Comparison of ENCODE assay signal across 15 cellular contexts in genomic region chr10:62085404-62085803, GRCh38.
DNase-seq lines count a peak whose midpoint lies in the region; ATAC-seq and TF ChIP-seq lines count a peak whose summit lies in the region.
"Had no signal": no experiment of that assay in that cellular context is flagged by ENCODE, and none has a peak within 500 bp of the region (broad histone marks: within the 10 kb centered on the region; RNA-seq: fewer than 3 reads in every experiment).

No MANE protein-coding gene starts in this region.

- no peak for ATAC-seq in RWPE2 (ENCODE audit: low read depth)
- ATAC-seq in stimulated activated effector memory CD8-positive, alpha-beta T cell treated with anti-CD3 and anti-CD28 coated beads, Interleukin-12 subunit alpha, Interleukin-12 subunit beta, amount 100 ng/mL, for 72 hours, result peak; percentile 62

- WGBS in tibial nerve, 2 donors, result 93 to 95% methylated on average over 2 of the region's 2 CpGs

- TF ChIP-seq POLR2A in tibial nerve (IDR thresholded peaks at IDR 0.05), result no peak

- peaks cover 99% of the 10 kb centered on the region for H3K36me3 Mint-ChIP-seq in activated T-cell treated with anti-CD3 and anti-CD28 coated beads, Interleukin-2, amount 50 U/mL, for 24 hours (ENCODE audit: low read depth)
- peaks cover 100% of the 10 kb centered on the region for H3K36me3 Mint-ChIP-seq in stimulated activated effector memory CD8-positive, alpha-beta T cell treated with anti-CD3 and anti-CD28 coated beads, Interleukin-12 subunit alpha, Interleukin-12 subunit beta, amount 100 ng/mL, for 72 hours

- no peak overlapping the region for H3K9ac ChIP-seq in fibroblast of lung (ENCODE audit: insufficient read depth, low read length)

- DNase-seq in activated T-cell treated with anti-CD3 and anti-CD28 coated beads, Interleukin-2, amount 50 U/mL, for 24 hours, result no peak
- DNase-seq in activated T-cell treated with anti-CD3 and anti-CD28 coated beads, Interleukin-2, amount 50 U/mL, for 1 hour, result no peak
- DNase-seq in RWPE2 (ENCODE audit: low spot score) (no peak), fibroblast of lung (ENCODE audit: low read depth in 2 of 2) (no peak), GM10266 (ENCODE audit: extremely low spot score) (no peak), tibial nerve (ENCODE audit: low spot score in 2 of 2) (no peak), cerebellar nuclear complex (lab: John Stamatoyannopoulos, UW) (no peak)
- DNase-seq in stimulated activated effector memory CD8-positive, alpha-beta T cell treated with anti-CD3 and anti-CD28 coated beads, Interleukin-12 subunit alpha, Interleukin-12 subunit beta, amount 100 ng/mL, for 72 hours (ENCODE audit: low spot score in 2 of 2), result no peak
- DNase-seq: activated CD4-positive, alpha-beta T cell treated with anti-CD3 and anti-CD28 coated beads, Interleukin-2, amount 50 U/mL, for 1 hour; adrenal gland; dermis blood vessel endothelial cell; DMS79 treated with DMSO at 0.1 percent for 48 hours; foreskin melanocyte; KBM-7; NCI-H1930 had no signal

- H3K27me3 ChIP-seq in RWPE2 (ENCODE audit: insufficient read depth, poor library complexity, severe bottlenecking) (no peaks in the 10 kb centered on the region), fibroblast of lung (ENCODE audit: control insufficient read depth, insufficient read depth, low read length) (no peaks in the 10 kb centered on the region), tibial nerve (no peaks in the 10 kb centered on the region)
- H3K27me3 ChIP-seq: adrenal gland had no signal

- H3K4me3 Mint-ChIP-seq in activated T-cell treated with anti-CD3 and anti-CD28 coated beads, Interleukin-2, amount 50 U/mL, for 24 hours, result no peak overlapping the region
- H3K4me3 Mint-ChIP-seq in stimulated activated effector memory CD8-positive, alpha-beta T cell treated with anti-CD3 and anti-CD28 coated beads, Interleukin-12 subunit alpha, Interleukin-12 subunit beta, amount 100 ng/mL, for 72 hours, result no peak overlapping the region

- no peak overlapping the region for H2AFZ ChIP-seq in fibroblast of lung (ENCODE audit: low read length)

- peak overlapping the region; percentile 90 for H3K27ac Mint-ChIP-seq in activated T-cell treated with anti-CD3 and anti-CD28 coated beads, Interleukin-2, amount 50 U/mL, for 24 hours
- peak overlapping the region; percentile 38 for H3K27ac Mint-ChIP-seq in stimulated activated effector memory CD8-positive, alpha-beta T cell treated with anti-CD3 and anti-CD28 coated beads, Interleukin-12 subunit alpha, Interleukin-12 subunit beta, amount 100 ng/mL, for 72 hours

- H3K27me3 Mint-ChIP-seq in activated T-cell treated with anti-CD3 and anti-CD28 coated beads, Interleukin-2, amount 50 U/mL, for 24 hours, result no peaks in the 10 kb centered on the region

- H3K4me1 ChIP-seq in RWPE2 (ENCODE audit: insufficient read depth, poor library complexity, severe bottlenecking), result peaks cover 44% of the 10 kb centered on the region
- H3K4me1 ChIP-seq in fibroblast of lung (ENCODE audit: control insufficient read depth, extremely low read depth, insufficient read depth, low read length), result peaks cover 28% of the 10 kb centered on the region
- peaks cover 5 to 68% (median 42%) of the 10 kb centered on the region in 4 donors for H3K4me1 ChIP-seq in tibial nerve

- TF ChIP-seq CTCF in RWPE2 (IDR thresholded peaks at IDR 0.05; ENCODE audit: poor library complexity, severe bottlenecking), result no peak
- no peak for TF ChIP-seq CTCF in fibroblast of lung (conservative IDR thresholded peaks at IDR 0.05 in 1 of 2, IDR thresholded peaks at IDR 0.05 in 1 of 2; ENCODE audit: low read depth in 1 of 2, low read length in 2 of 2)
- no peak for TF ChIP-seq CTCF in GM10266 (IDR thresholded peaks at IDR 0.05; ENCODE audit: control insufficient read depth, insufficient read depth, low read depth, missing control alignments)
- TF ChIP-seq CTCF in tibial nerve (IDR thresholded peaks at IDR 0.05), result no peak

- H3K4me3 ChIP-seq in RWPE2 (ENCODE audit: severe bottlenecking), result no peak overlapping the region
- H3K4me3 ChIP-seq in fibroblast of lung (replicated peaks in 1 of 4; ENCODE audit: control extremely low read depth in 1 of 4, insufficient read depth in 1 of 4, low read depth in 3 of 4, low read length in 4 of 4), result no peak overlapping the region
- H3K4me3 ChIP-seq in tibial nerve, result no peak overlapping the region
- H3K4me3 ChIP-seq: adrenal gland had no signal

- H3K4me2 ChIP-seq in fibroblast of lung (ENCODE audit: extremely low read depth, insufficient read depth, low read length), result no peak overlapping the region

- H3K9me3 ChIP-seq in RWPE2 (ENCODE audit: severe bottlenecking) (no peaks in the 10 kb centered on the region), fibroblast of lung (ENCODE audit: control insufficient read depth, insufficient read depth, low read depth, low read length) (no peaks in the 10 kb centered on the region), tibial nerve (no peaks in the 10 kb centered on the region)
- H3K9me3 ChIP-seq: adrenal gland had no signal

- H3K9me3 Mint-ChIP-seq in activated T-cell treated with anti-CD3 and anti-CD28 coated beads, Interleukin-2, amount 50 U/mL, for 24 hours, result no peaks in the 10 kb centered on the region
- no peaks in the 10 kb centered on the region for H3K9me3 Mint-ChIP-seq in stimulated activated effector memory CD8-positive, alpha-beta T cell treated with anti-CD3 and anti-CD28 coated beads, Interleukin-12 subunit alpha, Interleukin-12 subunit beta, amount 100 ng/mL, for 72 hours

- peaks cover 21% of the 10 kb centered on the region for H3K36me3 ChIP-seq in RWPE2 (ENCODE audit: low read depth)
- H3K36me3 ChIP-seq in fibroblast of lung (ENCODE audit: control insufficient read depth, insufficient read depth, low read length), result peaks cover 11% of the 10 kb centered on the region
- peaks cover 0 to 48% (median 4%) of the 10 kb centered on the region in 3 donors for H3K36me3 ChIP-seq in tibial nerve

- H4K20me1 ChIP-seq in fibroblast of lung (ENCODE audit: control insufficient read depth, extremely low read depth, insufficient read depth, low read length), result no peaks in the 10 kb centered on the region

- peaks cover 57% of the 10 kb centered on the region for H3K79me2 ChIP-seq in fibroblast of lung (ENCODE audit: control insufficient read depth, insufficient read depth, low read length)

- H3K27ac ChIP-seq in RWPE2 (ENCODE audit: poor library complexity, severe bottlenecking), result peak overlapping the region; percentile 92
- H3K27ac ChIP-seq in fibroblast of lung (ENCODE audit: insufficient read depth, low read length), result peak overlapping the region; percentile 56
- H3K27ac ChIP-seq in tibial nerve, result peak overlapping the region in 2 of 4 donors; percentile 19 to 85

- peaks cover 82% of the 10 kb centered on the region for H3K4me1 Mint-ChIP-seq in activated T-cell treated with anti-CD3 and anti-CD28 coated beads, Interleukin-2, amount 50 U/mL, for 24 hours (ENCODE audit: low read depth)
- H3K4me1 Mint-ChIP-seq in stimulated activated effector memory CD8-positive, alpha-beta T cell treated with anti-CD3 and anti-CD28 coated beads, Interleukin-12 subunit alpha, Interleukin-12 subunit beta, amount 100 ng/mL, for 72 hours, result peaks cover 49% of the 10 kb centered on the region

- no peak for TF ChIP-seq EP300 in tibial nerve (IDR thresholded peaks at IDR 0.05)
